In genomic region chr5:12730354-12730753, GRCh38 we compare ENCODE assay signal across 1 cellular context.
TF ChIP-seq lines count a peak whose summit lies in the region.

No MANE protein-coding gene starts in this region.

TF ChIP-seq in K562, 482 proteins besides CTCF, POLR2A, EP300 and RAD21 (continued from another document):
- TF ChIP-seq IRF9 (tag; IDR thresholded peaks at IDR 0.05) = no peak
- TF ChIP-seq CBX5 (IDR thresholded peaks at IDR 0.05; ENCODE audit: borderline replicate concordance, low read depth) = no peak
- TF ChIP-seq CHD2 (IDR thresholded peaks at IDR 0.05; ENCODE audit: low read depth, low read length) = no peak
- peak; percentile 80 for TF ChIP-seq MAFK (IDR thresholded peaks at IDR 0.05; ENCODE audit: low read length)
- TF ChIP-seq JUND (IDR thresholded peaks at IDR 0.05; ENCODE audit: borderline replicate concordance, low read depth, low read length) = no peak
- TF ChIP-seq JUND (tag; IDR thresholded peaks at IDR 0.05; ENCODE audit: borderline replicate concordance, low read depth, low read length) = no peak
- no peak for TF ChIP-seq NR2C2 (CRISPR knock-in tag; IDR thresholded peaks at IDR 0.05)
- TF ChIP-seq NR2C2 (tag; IDR thresholded peaks at IDR 0.05) = no peak
- no peak for TF ChIP-seq ATF6 (CRISPR knock-in tag; IDR thresholded peaks at IDR 0.05)
- TF ChIP-seq MAZ (CRISPR knock-in tag; conservative IDR thresholded peaks at IDR 0.05 in 1 of 2, IDR thresholded peaks at IDR 0.05 in 1 of 2) = no peak
- TF ChIP-seq HMG20A (CRISPR knock-in tag; conservative IDR thresholded peaks at IDR 0.05) = no peak
- no peak for TF ChIP-seq SAFB2 (IDR thresholded peaks at IDR 0.05; ENCODE audit: borderline replicate concordance, low read depth, low read length, severe bottlenecking)
- TF ChIP-seq HMG20B (CRISPR knock-in tag; IDR thresholded peaks at IDR 0.05) = no peak
- TF ChIP-seq RBM15 (IDR thresholded peaks at IDR 0.05; ENCODE audit: insufficient read depth, low read length) = no peak
- peak; percentile 66 for TF ChIP-seq C11orf30 (IDR thresholded peaks at IDR 0.05; ENCODE audit: low read depth)
- no peak for TF ChIP-seq RBM22 (IDR thresholded peaks at IDR 0.05; ENCODE audit: low read depth, low read length, poor library complexity, severe bottlenecking)
- TF ChIP-seq SIX5 (IDR thresholded peaks at IDR 0.05; ENCODE audit: borderline replicate concordance in 1 of 2, insufficient read depth in 1 of 2, low read depth in 1 of 2, low read length in 2 of 2) = no peak
- no peak for TF ChIP-seq MEIS2 (IDR thresholded peaks at IDR 0.05; ENCODE audit: partially characterized antibody)
- TF ChIP-seq ZNF134 (CRISPR knock-in tag; conservative IDR thresholded peaks at IDR 0.05) = no peak
- TF ChIP-seq ZNF707 (CRISPR knock-in tag; conservative IDR thresholded peaks at IDR 0.05) = no peak
- peak; percentile 79 for TF ChIP-seq ZNF316 (IDR thresholded peaks at IDR 0.05)
- TF ChIP-seq ZFP91 (CRISPR knock-in tag; IDR thresholded peaks at IDR 0.05) = no peak
- TF ChIP-seq FOXA3 (CRISPR knock-in tag; conservative IDR thresholded peaks at IDR 0.05 in 1 of 2, IDR thresholded peaks at IDR 0.05 in 1 of 2) = no peak
- TF ChIP-seq PTBP1 (IDR thresholded peaks at IDR 0.05; ENCODE audit: low read depth, low read length) = no peak
- peak; percentile 69 for TF ChIP-seq MAFF (IDR thresholded peaks at IDR 0.05; ENCODE audit: low read length)
